In the genomic region with DNA sequence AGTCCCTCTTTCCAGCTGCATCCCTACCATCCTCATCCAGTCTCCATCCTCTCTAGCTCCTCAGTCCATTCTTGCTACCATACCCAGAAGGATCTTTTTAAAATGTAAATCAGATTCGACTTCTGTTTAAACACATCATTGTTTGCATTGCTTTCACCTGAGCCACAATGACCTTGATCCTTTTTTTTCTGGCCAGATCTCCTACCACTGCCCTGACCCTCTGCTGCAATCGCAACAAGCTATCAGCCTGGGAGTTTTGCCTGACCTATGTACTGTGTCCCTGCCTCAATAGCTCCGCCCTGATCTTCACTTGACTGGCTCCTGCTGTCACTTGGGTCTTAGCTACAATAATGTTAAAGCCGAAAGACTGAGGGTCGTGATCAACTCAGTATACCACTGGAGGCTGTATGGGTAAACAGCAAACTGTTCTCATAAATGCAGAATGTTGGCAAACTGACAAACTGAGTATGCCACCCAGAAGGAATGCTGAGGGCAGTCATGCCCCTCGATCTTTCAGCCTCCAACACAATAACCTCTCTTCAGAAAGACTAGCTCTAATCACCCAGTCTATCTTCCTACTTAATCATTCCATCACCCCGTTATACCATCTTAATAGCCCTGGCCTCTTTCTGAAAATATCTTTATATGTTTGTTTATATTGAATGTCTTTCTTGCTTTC, we compare ENCODE assay signal across 1 cellular context.
TF ChIP-seq lines count a peak whose summit lies in the region.

No MANE protein-coding gene starts in this region.

TF ChIP-seq in HepG2, 621 proteins besides CTCF, POLR2A, EP300 and RAD21 (continued from another document):
- TF ChIP-seq ZBTB3 (CRISPR knock-in tag; IDR thresholded peaks at IDR 0.05; ENCODE audit: borderline replicate concordance, low read depth) = no peak
- TF ChIP-seq ZKSCAN1 (IDR thresholded peaks at IDR 0.05; ENCODE audit: low read length) = no peak
- no peak for TF ChIP-seq ZNF34 (CRISPR knock-in tag; IDR thresholded peaks at IDR 0.05; ENCODE audit: borderline replicate concordance)
- TF ChIP-seq, protein P1, sequence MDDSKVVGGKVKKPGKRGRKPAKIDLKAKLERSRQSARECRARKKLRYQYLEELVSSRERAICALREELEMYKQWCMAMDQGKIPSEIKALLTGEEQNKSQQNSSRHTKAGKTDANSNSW (CRISPR knock-in tag; IDR thresholded peaks at IDR 0.05; ENCODE audit: borderline replicate concordance) = no peak
- 0 out of 2 replicates have a peak, but pooled peaks have one; percentile 34 for TF ChIP-seq HNF4G (IDR thresholded peaks at IDR 0.05; ENCODE audit: borderline replicate concordance, low read depth, low read length)
- peak; percentile 58; the same call in 1 of the 2 replicates for TF ChIP-seq HNF4G (CRISPR knock-in tag; IDR thresholded peaks at IDR 0.05; ENCODE audit: borderline replicate concordance, low read depth)
- no peak for TF ChIP-seq ISX (CRISPR knock-in tag; conservative IDR thresholded peaks at IDR 0.05)
- no peak for TF ChIP-seq CBX5 (CRISPR knock-in tag; IDR thresholded peaks at IDR 0.05; ENCODE audit: borderline replicate concordance)
